20 cellular contexts compared by ENCODE assay signal in the genomic region with DNA sequence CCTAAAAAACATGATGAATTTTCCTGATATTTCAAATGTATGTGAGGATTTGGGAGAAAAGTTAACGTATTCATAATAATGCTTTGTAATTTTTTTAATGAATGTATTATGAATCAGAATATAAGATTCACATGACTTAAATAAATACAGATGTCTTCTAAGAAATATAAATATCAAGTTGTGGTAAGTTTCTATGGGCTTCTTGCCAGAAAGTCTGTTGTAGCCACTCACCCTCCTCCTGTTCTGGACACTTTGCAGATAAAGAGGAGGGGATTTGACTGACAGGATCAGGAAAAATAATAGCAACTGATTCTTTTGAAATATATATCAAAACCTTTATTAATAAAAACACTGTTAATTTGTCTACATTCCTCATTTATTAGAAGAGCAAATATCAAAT.
"Had no signal": no experiment of that assay in that cellular context is flagged by ENCODE, and none has a peak within 500 bp of the region (broad histone marks: within the 10 kb centered on the region; RNA-seq: fewer than 3 reads in every experiment).

No MANE protein-coding gene starts in this region.

- H3K27ac ChIP-seq: parathyroid adenoma, sigmoid colon, spleen, upper lobe of right lung had no signal

- H3K27me3 ChIP-seq: sigmoid colon, spleen, upper lobe of right lung had no signal

- ATAC-seq: activated naive CD4-positive, alpha-beta T cell treated with anti-CD3 and anti-CD28 coated beads, Interleukin-2, amount 50 U/mL, for 72 hours; esophagus mucosa; left lobe of liver; stimulated activated naive B cell treated with anti-CD40 and anti-IgM and Interleukin-4, amounts not matched to agents 10 μg/mL and 1 μg/mL and 100 μg/mL, for 72 hours; upper lobe of right lung had no signal

- DNase-seq: activated B cell treated with CpG ODN at 0.5 μM for 24 hours; activated CD4-positive, alpha-beta memory T cell treated with anti-CD3 and anti-CD28 coated beads for 36 hours; activated CD4-positive, alpha-beta T cell treated with anti-CD3 and anti-CD28 coated beads for 4 hours; activated gamma-delta T cell treated with Interleukin-2 at 50 U/mL for 16 hours; activated T-cell treated with anti-CD3 and anti-CD28 coated beads for 4 hours; effector CD8-positive, alpha-beta T cell; foreskin melanocyte; head of caudate nucleus; kidney; sigmoid colon; spleen; stimulated activated naive B cell treated with anti-CD40 and anti-IgM and Interleukin-4, amounts not matched to agents 10 μg/mL and 1 μg/mL and 100 μg/mL, for 72 hours; T-helper 1 cell; T-helper 9 cell; upper lobe of right lung had no signal

- H3K4me1 ChIP-seq: parathyroid adenoma, sigmoid colon, spleen, upper lobe of right lung had no signal

- H3K9me3 ChIP-seq: upper lobe of right lung had no signal

- H3K36me3 ChIP-seq: sigmoid colon, spleen, upper lobe of right lung had no signal

- FAIRE-seq: kidney had no signal

- H3K4me3 ChIP-seq: lung, sigmoid colon, spleen, upper lobe of right lung had no signal
